Comparison of ENCODE assay signal across 1 cellular context in the genomic region with DNA sequence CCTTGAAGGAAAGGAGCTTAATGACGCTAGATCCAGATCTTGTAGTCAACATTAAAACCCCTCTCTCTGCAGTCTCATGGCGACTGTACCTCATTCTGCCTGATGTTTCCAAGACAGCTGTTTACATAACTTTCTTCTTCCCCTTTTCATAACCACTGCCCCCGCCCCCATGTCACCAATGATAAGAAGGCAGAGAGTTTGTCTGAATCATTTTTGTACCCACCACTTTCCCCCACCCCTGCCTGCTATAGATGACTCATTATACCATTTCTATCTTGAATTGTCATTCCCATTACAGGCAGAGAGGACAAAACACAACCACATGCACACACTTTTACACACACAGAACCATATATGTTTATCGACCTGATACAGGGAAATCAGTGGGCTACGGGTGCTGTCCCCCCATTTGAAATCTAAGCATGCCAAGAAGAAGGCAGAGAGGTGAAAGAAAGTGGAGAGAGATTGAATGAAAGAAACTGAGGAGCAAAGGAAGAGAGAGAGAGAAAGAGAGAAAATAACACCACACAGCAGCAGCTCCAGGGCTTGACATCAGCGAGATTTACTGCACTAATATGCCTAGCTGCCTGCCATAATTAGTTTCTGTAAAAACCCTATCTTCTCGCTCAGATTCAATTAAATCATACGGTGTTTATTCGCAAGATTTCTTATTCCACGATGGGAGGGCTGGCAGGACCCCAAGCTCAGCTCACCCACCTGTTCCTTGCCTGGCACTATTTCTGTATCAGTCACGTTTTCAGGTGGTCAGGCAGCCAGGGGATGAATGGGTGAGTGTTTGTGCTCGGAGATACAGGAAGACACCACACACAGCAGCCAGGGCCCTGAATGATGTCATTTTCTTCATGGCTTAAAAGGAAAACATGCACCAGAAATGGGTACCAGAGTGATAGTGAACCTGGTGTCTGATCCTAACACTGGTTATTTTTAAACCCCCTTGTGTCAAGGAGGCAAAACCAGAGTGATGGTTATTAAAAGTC.
TF ChIP-seq lines count a peak whose summit lies in the region.

No MANE protein-coding gene starts in this region.

TF ChIP-seq in HEK293, 187 proteins besides CTCF, POLR2A, EP300 and RAD21 (continued from another document and continues in another):
- TF ChIP-seq ZNF148 (tag by site-specific recombination; IDR thresholded peaks at IDR 0.05; ENCODE audit: borderline replicate concordance), result no peak
- TF ChIP-seq HOXD13 (CRISPR knock-in tag; IDR thresholded peaks at IDR 0.05; ENCODE audit: borderline replicate concordance), result no peak
- TF ChIP-seq, protein P1, sequence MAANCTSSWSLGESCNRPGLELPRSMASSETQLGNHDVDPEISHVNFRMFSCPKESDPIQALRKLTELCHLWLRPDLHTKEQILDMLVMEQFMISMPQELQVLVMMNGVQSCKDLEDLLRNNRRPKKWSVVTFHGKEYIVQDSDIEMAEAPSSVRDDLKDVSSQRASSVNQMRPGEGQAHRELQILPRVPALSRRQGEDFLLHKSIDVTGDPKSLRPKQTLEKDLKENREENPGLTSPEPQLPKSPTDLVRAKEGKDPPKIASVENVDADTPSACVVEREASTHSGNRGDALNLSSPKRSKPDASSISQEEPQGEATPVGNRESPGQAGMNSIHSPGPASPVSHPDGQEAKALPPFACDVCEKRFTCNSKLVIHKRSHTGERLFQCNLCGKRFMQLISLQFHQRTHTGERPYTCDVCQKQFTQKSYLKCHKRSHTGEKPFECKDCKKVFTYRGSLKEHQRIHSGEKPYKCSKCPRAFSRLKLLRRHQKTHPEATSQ (tag by site-specific recombination; IDR thresholded peaks at IDR 0.05), result no peak
- no peak for TF ChIP-seq ZNF654 (tag by site-specific recombination; IDR thresholded peaks at IDR 0.05; ENCODE audit: low read depth)
- no peak for TF ChIP-seq RBAK (tag by site-specific recombination; IDR thresholded peaks at IDR 0.05)
- TF ChIP-seq ZNF777 (tag by site-specific recombination; IDR thresholded peaks at IDR 0.05; ENCODE audit: borderline replicate concordance), result no peak
- TF ChIP-seq ZIC2 (tag by site-specific recombination; IDR thresholded peaks at IDR 0.05), result no peak
- no peak for TF ChIP-seq ZNF626 (tag by site-specific recombination; IDR thresholded peaks at IDR 0.05)
- TF ChIP-seq, protein P2, sequence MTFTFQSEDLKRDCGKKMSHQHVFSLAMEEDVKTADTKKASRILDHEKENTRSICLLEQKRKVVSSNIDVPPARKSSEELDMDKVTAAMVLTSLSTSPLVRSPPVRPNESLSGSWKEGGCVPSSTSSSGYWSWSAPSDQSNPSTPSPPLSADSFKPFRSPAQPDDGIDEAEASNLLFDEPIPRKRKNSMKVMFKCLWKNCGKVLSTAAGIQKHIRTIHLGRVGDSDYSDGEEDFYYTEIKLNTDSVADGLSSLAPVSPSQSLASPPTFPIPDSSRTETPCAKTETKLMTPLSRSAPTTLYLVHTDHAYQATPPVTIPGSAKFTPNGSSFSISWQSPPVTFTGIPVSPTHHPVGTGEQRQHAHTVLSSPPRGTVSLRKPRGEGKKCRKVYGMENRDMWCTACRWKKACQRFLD (tag by site-specific recombination; IDR thresholded peaks at IDR 0.05), result no peak
- TF ChIP-seq, protein P3, sequence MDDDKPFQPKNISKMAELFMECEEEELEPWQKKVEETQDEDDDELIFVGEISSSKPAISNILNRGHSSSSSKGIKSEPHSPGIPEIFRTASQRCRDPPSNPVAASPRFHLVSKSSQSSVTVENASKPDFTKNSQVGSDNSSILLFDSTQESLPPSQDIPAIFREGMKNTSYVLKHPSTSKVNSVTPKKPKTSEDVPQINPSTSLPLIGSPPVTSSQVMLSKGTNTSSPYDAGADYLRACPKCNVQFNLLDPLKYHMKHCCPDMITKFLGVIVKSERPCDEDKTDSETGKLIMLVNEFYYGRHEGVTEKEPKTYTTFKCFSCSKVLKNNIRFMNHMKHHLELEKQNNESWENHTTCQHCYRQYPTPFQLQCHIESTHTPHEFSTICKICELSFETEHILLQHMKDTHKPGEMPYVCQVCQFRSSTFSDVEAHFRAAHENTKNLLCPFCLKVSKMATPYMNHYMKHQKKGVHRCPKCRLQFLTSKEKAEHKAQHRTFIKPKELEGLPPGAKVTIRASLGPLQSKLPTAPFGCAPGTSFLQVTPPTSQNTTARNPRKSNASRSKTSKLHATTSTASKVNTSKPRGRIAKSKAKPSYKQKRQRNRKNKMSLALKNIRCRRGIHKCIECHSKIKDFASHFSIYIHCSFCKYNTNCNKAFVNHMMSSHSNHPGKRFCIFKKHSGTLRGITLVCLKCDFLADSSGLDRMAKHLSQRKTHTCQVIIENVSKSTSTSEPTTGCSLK (tag by site-specific recombination; IDR thresholded peaks at IDR 0.05), result no peak
- no peak for TF ChIP-seq ZFP41 (tag by site-specific recombination; IDR thresholded peaks at IDR 0.05; ENCODE audit: borderline replicate concordance)
- TF ChIP-seq ZNF558 (tag by site-specific recombination; IDR thresholded peaks at IDR 0.05), result no peak
- TF ChIP-seq SP7 (tag by site-specific recombination; IDR thresholded peaks at IDR 0.05), result 0 out of 2 replicates have a peak, but pooled peaks have one; percentile 22
- no peak for TF ChIP-seq ZNF114 (tag by site-specific recombination; IDR thresholded peaks at IDR 0.05)
- no peak for TF ChIP-seq ZNF747 (tag by site-specific recombination; IDR thresholded peaks at IDR 0.05)
- TF ChIP-seq ZNF398 (tag by site-specific recombination; IDR thresholded peaks at IDR 0.05), result peak; percentile 86
- TF ChIP-seq MEIS1 (CRISPR knock-in tag; IDR thresholded peaks at IDR 0.05; ENCODE audit: borderline replicate concordance), result no peak
- no peak for TF ChIP-seq ZNF350 (tag by site-specific recombination; IDR thresholded peaks at IDR 0.05)
- TF ChIP-seq ZNF580 (tag by site-specific recombination; IDR thresholded peaks at IDR 0.05), result no peak
- peak; percentile 51; the same call in 1 of the 2 replicates for TF ChIP-seq ZNF629 (tag by site-specific recombination; IDR thresholded peaks at IDR 0.05)
- no peak for TF ChIP-seq ZSCAN18 (tag by site-specific recombination; IDR thresholded peaks at IDR 0.05)
- no peak for TF ChIP-seq ZNF223 (tag by site-specific recombination; IDR thresholded peaks at IDR 0.05)
- TF ChIP-seq OSR2 (tag by site-specific recombination; IDR thresholded peaks at IDR 0.05), result no peak
- no peak for TF ChIP-seq SP2 (tag by site-specific recombination; IDR thresholded peaks at IDR 0.05)
- TF ChIP-seq, protein P4, sequence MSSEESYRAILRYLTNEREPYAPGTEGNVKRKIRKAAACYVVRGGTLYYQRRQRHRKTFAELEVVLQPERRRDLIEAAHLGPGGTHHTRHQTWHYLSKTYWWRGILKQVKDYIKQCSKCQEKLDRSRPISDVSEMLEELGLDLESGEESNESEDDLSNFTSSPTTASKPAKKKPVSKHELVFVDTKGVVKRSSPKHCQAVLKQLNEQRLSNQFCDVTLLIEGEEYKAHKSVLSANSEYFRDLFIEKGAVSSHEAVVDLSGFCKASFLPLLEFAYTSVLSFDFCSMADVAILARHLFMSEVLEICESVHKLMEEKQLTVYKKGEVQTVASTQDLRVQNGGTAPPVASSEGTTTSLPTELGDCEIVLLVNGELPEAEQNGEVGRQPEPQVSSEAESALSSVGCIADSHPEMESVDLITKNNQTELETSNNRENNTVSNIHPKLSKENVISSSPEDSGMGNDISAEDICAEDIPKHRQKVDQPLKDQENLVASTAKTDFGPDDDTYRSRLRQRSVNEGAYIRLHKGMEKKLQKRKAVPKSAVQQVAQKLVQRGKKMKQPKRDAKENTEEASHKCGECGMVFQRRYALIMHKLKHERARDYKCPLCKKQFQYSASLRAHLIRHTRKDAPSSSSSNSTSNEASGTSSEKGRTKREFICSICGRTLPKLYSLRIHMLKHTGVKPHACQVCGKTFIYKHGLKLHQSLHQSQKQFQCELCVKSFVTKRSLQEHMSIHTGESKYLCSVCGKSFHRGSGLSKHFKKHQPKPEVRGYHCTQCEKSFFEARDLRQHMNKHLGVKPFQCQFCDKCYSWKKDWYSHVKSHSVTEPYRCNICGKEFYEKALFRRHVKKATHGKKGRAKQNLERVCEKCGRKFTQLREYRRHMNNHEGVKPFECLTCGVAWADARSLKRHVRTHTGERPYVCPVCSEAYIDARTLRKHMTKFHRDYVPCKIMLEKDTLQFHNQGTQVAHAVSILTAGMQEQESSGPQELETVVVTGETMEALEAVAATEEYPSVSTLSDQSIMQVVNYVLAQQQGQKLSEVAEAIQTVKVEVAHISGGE (tag by site-specific recombination; conservative IDR thresholded peaks at IDR 0.05; ENCODE audit: low read depth), result no peak
- no peak for TF ChIP-seq ZNF18 (tag by site-specific recombination; IDR thresholded peaks at IDR 0.05)
- no peak for TF ChIP-seq OVOL3 (tag by site-specific recombination; IDR thresholded peaks at IDR 0.05)
- TF ChIP-seq HOXA7 (CRISPR knock-in tag; IDR thresholded peaks at IDR 0.05; ENCODE audit: borderline replicate concordance), result no peak
- no peak for TF ChIP-seq ZNF121 (tag by site-specific recombination; IDR thresholded peaks at IDR 0.05)
- TF ChIP-seq ZNF174 (tag by site-specific recombination; IDR thresholded peaks at IDR 0.05), result no peak
- no peak for TF ChIP-seq ZNF623 (tag by site-specific recombination; IDR thresholded peaks at IDR 0.05)
- no peak for TF ChIP-seq ZNF2 (tag by site-specific recombination; IDR thresholded peaks at IDR 0.05)
- TF ChIP-seq ZNF341 (tag by site-specific recombination; IDR thresholded peaks at IDR 0.05; ENCODE audit: low read depth), result no peak
